In genomic region chr6:36873115-36873514, GRCh38 we compare ENCODE assay signal across 2 cellular contexts.
TF ChIP-seq lines count a peak whose summit lies in the region.

No MANE protein-coding gene starts in this region.

TF ChIP-seq in SK-N-SH, 30 proteins besides CTCF, POLR2A, EP300 and RAD21 (continued from another document):
- TF ChIP-seq MAX (IDR thresholded peaks at IDR 0.05; ENCODE audit: low read depth), result no peak
- no peak for TF ChIP-seq EZH2phosphoT487 (IDR thresholded peaks at IDR 0.05; ENCODE audit: borderline replicate concordance, low read depth)
- TF ChIP-seq REST (IDR thresholded peaks at IDR 0.05; ENCODE audit: low read depth, low read length), result no peak
- TF ChIP-seq FOSL2 (IDR thresholded peaks at IDR 0.05; ENCODE audit: borderline replicate concordance, low read depth), result no peak

TF ChIP-seq in SK-N-SH treated with all-trans-retinoic acid at 6 μM for 48 hours, 23 proteins besides CTCF, POLR2A, EP300 and RAD21 (continued from another document):
- TF ChIP-seq TSHZ2 (CRISPR knock-in tag; IDR thresholded peaks at IDR 0.05), result no peak
- TF ChIP-seq OSR1 (CRISPR knock-in tag; IDR thresholded peaks at IDR 0.05), result no peak
- no peak for TF ChIP-seq ESRRG (CRISPR knock-in tag; IDR thresholded peaks at IDR 0.05)
- TF ChIP-seq ZNF565 (CRISPR knock-in tag; conservative IDR thresholded peaks at IDR 0.05; ENCODE audit: low read depth), result no peak
- TF ChIP-seq RARB (CRISPR knock-in tag; IDR thresholded peaks at IDR 0.05), result no peak
- TF ChIP-seq TOX (CRISPR knock-in tag; IDR thresholded peaks at IDR 0.05; ENCODE audit: borderline replicate concordance), result no peak
- TF ChIP-seq POU6F1 (CRISPR knock-in tag; IDR thresholded peaks at IDR 0.05; ENCODE audit: borderline replicate concordance, low read depth), result no peak
- TF ChIP-seq ARNTL (CRISPR knock-in tag; IDR thresholded peaks at IDR 0.05; ENCODE audit: borderline replicate concordance, low read depth), result no peak
- no peak for TF ChIP-seq TCF4 (CRISPR knock-in tag; IDR thresholded peaks at IDR 0.05; ENCODE audit: borderline replicate concordance)
- no peak for TF ChIP-seq CREB5 (CRISPR knock-in tag; IDR thresholded peaks at IDR 0.05; ENCODE audit: low read depth)
- TF ChIP-seq BACH2 (CRISPR knock-in tag; IDR thresholded peaks at IDR 0.05; ENCODE audit: borderline replicate concordance), result no peak
- TF ChIP-seq ZFP3 (CRISPR knock-in tag; IDR thresholded peaks at IDR 0.05), result no peak
- no peak for TF ChIP-seq GLIS3 (CRISPR knock-in tag; IDR thresholded peaks at IDR 0.05)
- TF ChIP-seq PPARA (CRISPR knock-in tag; IDR thresholded peaks at IDR 0.05; ENCODE audit: borderline replicate concordance), result no peak
- TF ChIP-seq ZNF70 (CRISPR knock-in tag; IDR thresholded peaks at IDR 0.05), result no peak
- no peak for TF ChIP-seq ZC3H10 (CRISPR knock-in tag; IDR thresholded peaks at IDR 0.05)
TF ChIP-seq in SK-N-SH treated with all-trans-retinoic acid at 6 μM for 48 hours: peak in this region for 0.
